35 cellular contexts compared by ENCODE assay signal in genomic region chr10:122838880-122839279, GRCh38.
"Had no signal": no experiment of that assay in that cellular context is flagged by ENCODE, and none has a peak within 500 bp of the region (broad histone marks: within the 10 kb centered on the region; RNA-seq: fewer than 3 reads in every experiment).

No MANE protein-coding gene starts in this region.

- H3K9me3 ChIP-seq: MG63 had no signal

- H3K27me3 ChIP-seq: MG63 had no signal

- DNase-seq: Kasumi-1, MG63, MM.1S, MV-4-11, NCI-H1048, NCI-H1092, NCI-H1092 treated with DMSO at 0.1 percent for 48 hours, NCI-H1105, NCI-H1105 treated with DMSO at 0.1 percent for 48 hours, NCI-H1417, NCI-H1417 treated with DMSO at 0.1 percent for 48 hours, NCI-H1436, NCI-H1436 treated with DMSO at 0.1 percent for 48 hours, NCI-H146, NCI-H1694, NCI-H1694 treated with DMSO at 0.1 percent for 48 hours, NCI-H187, NCI-H187 treated with DMSO at 0.1 percent for 48 hours, NCI-H1930, NCI-H2029, NCI-H2029 treated with DMSO at 0.1 percent for 48 hours, NCI-H2081, NCI-H2081 treated with DMSO at 0.1 percent for 48 hours, NCI-H2107, NCI-H2171, NCI-H2171 treated with DMSO at 0.1 percent for 48 hours, NCI-H2227 treated with DMSO at 0.1 percent for 48 hours, NCI-H226, NCI-H345, NCI-H446, NCI-H446 treated with DMSO at 0.1 percent for 48 hours, NCI-H510A, NCI-H510A treated with DMSO at 0.1 percent for 48 hours, NCI-H524, NCI-H524 treated with DMSO at 0.1 percent for 48 hours had no signal

- H3K4me3 ChIP-seq: MG63 had no signal
